ENCODE assay signal across 17 cellular contexts in genomic region chr18:58280159-58280540, GRCh38.
"Had no signal": no experiment of that assay in that cellular context is flagged by ENCODE, and none has a peak within 500 bp of the region (broad histone marks: within the 10 kb centered on the region; RNA-seq: fewer than 3 reads in every experiment).

No MANE protein-coding gene starts in this region.

- H3K9me3 Mint-ChIP-seq: activated CD4-positive, alpha-beta T cell treated with anti-CD3 and anti-CD28 coated beads, Interleukin-2, amount 10 ng/mL, durations not matched to agents 24 days and 14 days had no signal

- H3K27me3 Mint-ChIP-seq: activated naive CD8-positive, alpha-beta T cell had no signal

- H3K27ac Mint-ChIP-seq: activated CD4-positive, alpha-beta T cell treated with anti-CD3 and anti-CD28 coated beads, Interleukin-2, amount 10 ng/mL, durations not matched to agents 24 days and 14 days; activated naive CD8-positive, alpha-beta T cell; nephron progenitor cell had no signal

- H3K4me1 Mint-ChIP-seq: activated CD4-positive, alpha-beta T cell treated with anti-CD3 and anti-CD28 coated beads, Interleukin-2, amount 10 ng/mL, durations not matched to agents 24 days and 14 days had no signal

- ATAC-seq: body of pancreas, left ventricle myocardium superior had no signal

- H3K9me3 ChIP-seq: body of pancreas, transverse colon had no signal

- H3K4me3 ChIP-seq: body of pancreas, transverse colon had no signal

- DNase-seq: activated CD4-positive, alpha-beta T cell treated with anti-CD3 and anti-CD28 coated beads, Interleukin-2, amount 10 ng/mL, durations not matched to agents 24 days and 14 days; activated CD4-positive, CD25-positive, alpha-beta regulatory T cell; activated gamma-delta T cell treated with Interleukin-2 at 50 U/mL for 16 hours; amniotic stem cell; body of pancreas; caudate nucleus; left ventricle myocardium superior; nephron progenitor cell; stimulated activated CD4-positive, alpha-beta T cell treated with anti-CD3 and anti-CD28 coated beads, Interleukin-4, amount 100 ng/mL, for 1 hour; stimulated activated naive CD4-positive, alpha-beta T cell; T-helper 2 cell; transverse colon had no signal

- FAIRE-seq: colon, endometrium, islet of Langerhans, TTC549 had no signal

- H3K27me3 ChIP-seq: body of pancreas, transverse colon had no signal

- H3K4me3 Mint-ChIP-seq: activated CD4-positive, alpha-beta T cell treated with anti-CD3 and anti-CD28 coated beads, Interleukin-2, amount 10 ng/mL, durations not matched to agents 24 days and 14 days; activated naive CD8-positive, alpha-beta T cell; nephron progenitor cell had no signal

- H3K27ac ChIP-seq: transverse colon had no signal

- H3K36me3 ChIP-seq: transverse colon had no signal
